Comparison of ENCODE assay signal across 1 cellular context in genomic region chr3:44478606-44479094, GRCh38.
TF ChIP-seq lines count a peak whose summit lies in the region.

No MANE protein-coding gene starts in this region.

TF ChIP-seq in HepG2, 621 proteins besides CTCF, POLR2A, EP300 and RAD21 (continued from another document):
- TF ChIP-seq PAXIP1 (CRISPR knock-in tag; conservative IDR thresholded peaks at IDR 0.05) (peak; percentile 81), RBFOX2 (IDR thresholded peaks at IDR 0.05; ENCODE audit: low read depth, low read length) (0 out of 2 replicates have a peak, but pooled peaks have one; percentile 25), ZFY (CRISPR knock-in tag; IDR thresholded peaks at IDR 0.05) (peak; percentile 55), ATF1 (CRISPR knock-in tag; IDR thresholded peaks at IDR 0.05) (peak; percentile 65), ZIK1 (CRISPR knock-in tag; IDR thresholded peaks at IDR 0.05; ENCODE audit: borderline replicate concordance, low read depth) (no peak), REXO4 (CRISPR knock-in tag; IDR thresholded peaks at IDR 0.05; ENCODE audit: borderline replicate concordance) (no peak), TARDBP (CRISPR knock-in tag; IDR thresholded peaks at IDR 0.05) (peak; percentile 56; the same call in 1 of the 2 replicates), CREB1 (IDR thresholded peaks at IDR 0.05) (no peak), CREB1 (CRISPR knock-in tag; IDR thresholded peaks at IDR 0.05) (peak; percentile 59), ZNF292 (CRISPR knock-in tag; IDR thresholded peaks at IDR 0.05; ENCODE audit: borderline replicate concordance, low read depth) (peak; percentile 34; the same call in 1 of the 2 replicates), PHF20 (CRISPR knock-in tag; IDR thresholded peaks at IDR 0.05) (0 out of 2 replicates have a peak, but pooled peaks have one; percentile 51), ZNF331 (CRISPR knock-in tag; IDR thresholded peaks at IDR 0.05) (0 out of 2 replicates have a peak, but pooled peaks have one; percentile 16), CREM (IDR thresholded peaks at IDR 0.05) (peak; percentile 40; the same call in 1 of the 2 replicates), CREM (CRISPR knock-in tag; IDR thresholded peaks at IDR 0.05) (no peak), ZNF230 (CRISPR knock-in tag; IDR thresholded peaks at IDR 0.05) (peak; percentile 70; the same call in 1 of the 2 replicates), ZFP1 (CRISPR knock-in tag; IDR thresholded peaks at IDR 0.05) (peak; percentile 25; the same call in 1 of the 2 replicates), GABPA (IDR thresholded peaks at IDR 0.05; ENCODE audit: low read depth, low read length) (no peak), GABPA (CRISPR knock-in tag; IDR thresholded peaks at IDR 0.05; ENCODE audit: low read depth) (peak; percentile 29; the same call in 1 of the 2 replicates), ATF6 (CRISPR knock-in tag; conservative IDR thresholded peaks at IDR 0.05) (0 out of 2 replicates have a peak, but pooled peaks have one; percentile 39), NFIC (IDR thresholded peaks at IDR 0.05; ENCODE audit: low read length) (peak; percentile 42; the same call in 1 of the 2 replicates)
